1 cellular context compared by ENCODE assay signal in genomic region chr6:16904957-16905356, GRCh38.
TF ChIP-seq lines count a peak whose summit lies in the region.

No MANE protein-coding gene starts in this region.

TF ChIP-seq in IMR-90, 13 proteins besides CTCF, POLR2A, EP300 and RAD21 (continued from another document):
- TF ChIP-seq MAZ (IDR thresholded peaks at IDR 0.05; ENCODE audit: borderline replicate concordance, low read depth, low read length), result no peak
- no peak for TF ChIP-seq FOS (IDR thresholded peaks at IDR 0.05; ENCODE audit: low read depth, low read length)
- no peak for TF ChIP-seq RFX5 (IDR thresholded peaks at IDR 0.05; ENCODE audit: low read depth, low read length)
- no peak for TF ChIP-seq CHD1 (IDR thresholded peaks at IDR 0.05; ENCODE audit: low read depth, low read length)
- TF ChIP-seq, protein P1, sequence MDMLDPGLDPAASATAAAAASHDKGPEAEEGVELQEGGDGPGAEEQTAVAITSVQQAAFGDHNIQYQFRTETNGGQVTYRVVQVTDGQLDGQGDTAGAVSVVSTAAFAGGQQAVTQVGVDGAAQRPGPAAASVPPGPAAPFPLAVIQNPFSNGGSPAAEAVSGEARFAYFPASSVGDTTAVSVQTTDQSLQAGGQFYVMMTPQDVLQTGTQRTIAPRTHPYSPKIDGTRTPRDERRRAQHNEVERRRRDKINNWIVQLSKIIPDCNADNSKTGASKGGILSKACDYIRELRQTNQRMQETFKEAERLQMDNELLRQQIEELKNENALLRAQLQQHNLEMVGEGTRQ (IDR thresholded peaks at IDR 0.05; ENCODE audit: low read depth, low read length), result no peak
